Comparison of ENCODE assay signal across 24 cellular contexts in the genomic region with DNA sequence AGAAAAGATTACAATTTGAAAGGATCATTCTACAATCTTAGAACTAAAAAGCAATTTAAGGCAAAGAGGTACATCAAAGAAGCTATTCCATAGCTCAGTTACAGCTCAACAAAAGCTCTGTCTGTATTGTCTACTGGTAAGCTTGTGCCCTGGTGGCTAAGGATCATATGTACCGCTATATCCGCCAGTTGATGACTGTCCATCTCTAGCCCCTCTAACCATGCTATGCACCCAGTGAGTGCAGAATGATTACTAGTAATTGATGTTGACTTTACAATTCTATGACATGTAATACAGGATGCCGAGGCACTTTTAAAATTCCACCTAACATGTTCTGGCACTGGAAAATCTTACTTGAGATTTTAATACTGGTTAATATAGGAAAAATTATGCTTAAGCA. TPM values are rescaled to one million over a fixed set of nuclear protein-coding genes. Genes with fewer than 3 reads are reported as not detected.
"Had no signal": no experiment of that assay in that cellular context is flagged by ENCODE, and none has a peak within 500 bp of the region (broad histone marks: within the 10 kb centered on the region; RNA-seq: fewer than 3 reads in every experiment).

No MANE protein-coding gene starts in this region.

- H3K9me3 Mint-ChIP-seq: dendritic cell treated with granulocyte-macrophage colony-stimulating factor and Interleukin-4, amounts not matched to agents 40 ng/mL and 50 ng/mL, for 4 days; effector memory CD8-positive, alpha-beta T cell; memory B cell; mesothelial cell of epicardium; natural killer cell treated with Interleukin-12 subunit alpha and Interleukin-12 subunit beta and Interleukin-15 and Interleukin-18, amount 100 ng/mL, for 72 hours; stimulated activated memory B cell treated with anti-CD40 and anti-IgM and Interleukin-4, amounts not matched to agents 10 μg/mL and 1 μg/mL and 100 μg/mL, for 72 hours; stimulated activated naive CD8-positive, alpha-beta T cell treated with anti-CD3 and anti-CD28 coated beads, Interleukin-15, Interleukin-2, amounts not matched to agents 100 ng/mL and 50 ng/mL, for 24 hours had no signal

- H3K27ac Mint-ChIP-seq: dendritic cell treated with granulocyte-macrophage colony-stimulating factor and Interleukin-4, amounts not matched to agents 40 ng/mL and 50 ng/mL, for 4 days; effector memory CD8-positive, alpha-beta T cell; immature natural killer cell; memory B cell; mesothelial cell of epicardium; natural killer cell treated with Interleukin-12 subunit alpha and Interleukin-12 subunit beta and Interleukin-15 and Interleukin-18, amount 100 ng/mL, for 72 hours; progenitor cell of endocrine pancreas; stimulated activated memory B cell treated with anti-CD40 and anti-IgM and Interleukin-4, amounts not matched to agents 10 μg/mL and 1 μg/mL and 100 μg/mL, for 72 hours; stimulated activated naive CD8-positive, alpha-beta T cell treated with anti-CD3 and anti-CD28 coated beads, Interleukin-15, Interleukin-2, amounts not matched to agents 100 ng/mL and 50 ng/mL, for 24 hours had no signal

- H3K36me3 Mint-ChIP-seq: immature natural killer cell; memory B cell; mesothelial cell of epicardium; natural killer cell treated with Interleukin-12 subunit alpha and Interleukin-12 subunit beta and Interleukin-15 and Interleukin-18, amount 100 ng/mL, for 72 hours; stimulated activated memory B cell treated with anti-CD40 and anti-IgM and Interleukin-4, amounts not matched to agents 10 μg/mL and 1 μg/mL and 100 μg/mL, for 72 hours had no signal

- FAIRE-seq: keratinocyte had no signal

- H3K4me3 ChIP-seq: esophagus squamous epithelium, left lung, lower lobe of right lung, pancreas, spleen, tibial artery, upper lobe of right lung, vagina had no signal

- H3K27me3 ChIP-seq: esophagus squamous epithelium, left lung, pancreas, spleen, tibial artery, upper lobe of right lung, vagina had no signal

- H3K27ac ChIP-seq: esophagus squamous epithelium, left lung, lower lobe of right lung, pancreas, spleen, tibial artery, upper lobe of right lung, vagina had no signal

- H3K4me1 ChIP-seq: esophagus squamous epithelium, left lung, lower lobe of right lung, pancreas, spleen, upper lobe of right lung, vagina had no signal

- H3K4me3 Mint-ChIP-seq: dendritic cell treated with granulocyte-macrophage colony-stimulating factor and Interleukin-4, amounts not matched to agents 40 ng/mL and 50 ng/mL, for 4 days; effector memory CD8-positive, alpha-beta T cell; immature natural killer cell; memory B cell; mesothelial cell of epicardium; natural killer cell treated with Interleukin-12 subunit alpha and Interleukin-12 subunit beta and Interleukin-15 and Interleukin-18, amount 100 ng/mL, for 72 hours; stimulated activated memory B cell treated with anti-CD40 and anti-IgM and Interleukin-4, amounts not matched to agents 10 μg/mL and 1 μg/mL and 100 μg/mL, for 72 hours; stimulated activated naive CD8-positive, alpha-beta T cell treated with anti-CD3 and anti-CD28 coated beads, Interleukin-15, Interleukin-2, amounts not matched to agents 100 ng/mL and 50 ng/mL, for 24 hours had no signal

- H3K27me3 Mint-ChIP-seq: dendritic cell treated with granulocyte-macrophage colony-stimulating factor and Interleukin-4, amounts not matched to agents 40 ng/mL and 50 ng/mL, for 4 days; effector memory CD8-positive, alpha-beta T cell; memory B cell; natural killer cell treated with Interleukin-12 subunit alpha and Interleukin-12 subunit beta and Interleukin-15 and Interleukin-18, amount 100 ng/mL, for 72 hours; progenitor cell of endocrine pancreas; stimulated activated memory B cell treated with anti-CD40 and anti-IgM and Interleukin-4, amounts not matched to agents 10 μg/mL and 1 μg/mL and 100 μg/mL, for 72 hours; stimulated activated naive CD8-positive, alpha-beta T cell treated with anti-CD3 and anti-CD28 coated beads, Interleukin-15, Interleukin-2, amounts not matched to agents 100 ng/mL and 50 ng/mL, for 24 hours had no signal

- H3K36me3 ChIP-seq: left lung, lower lobe of right lung, pancreas, spleen had no signal

- DNase-seq: effector memory CD8-positive, alpha-beta T cell; esophagus squamous epithelium; foreskin fibroblast; immature natural killer cell; left lung; lower lobe of right lung; occipital lobe; pancreas; right cardiac atrium; spleen; stimulated activated CD4-positive, alpha-beta T cell treated with anti-CD3 and anti-CD28 coated beads, Interleukin-15, amount 100 ng/mL, for 24 hours; stimulated activated CD4-positive, alpha-beta T cell treated with anti-CD3 and anti-CD28 coated beads, Interleukin-1b, Interleukin-23, amount 100 ng/mL, for 48 hours; stimulated activated CD4-positive, alpha-beta T cell treated with anti-CD3 and anti-CD28 coated beads, Interleukin-4, amount 100 ng/mL, for 24 hours; tibial artery; upper lobe of right lung had no signal

- H3K9me3 ChIP-seq: esophagus squamous epithelium, left lung, lower lobe of right lung, pancreas, spleen, tibial artery, upper lobe of right lung, vagina had no signal

- H3K4me1 Mint-ChIP-seq: immature natural killer cell; memory B cell; mesothelial cell of epicardium; stimulated activated memory B cell treated with anti-CD40 and anti-IgM and Interleukin-4, amounts not matched to agents 10 μg/mL and 1 μg/mL and 100 μg/mL, for 72 hours had no signal

RNA-seq across cellular contexts. Expression of gene LOX, which starts 13.1 kb away (rescaled TPM):
- total RNA-seq: natural killer cell treated with Interleukin-12 subunit alpha and Interleukin-12 subunit beta and Interleukin-15 and Interleukin-18, amount 100 ng/mL, for 72 hours had no signal
- polyA plus RNA-seq: immature natural killer cell had no signal
